ENCODE assay signal across 43 cellular contexts in genomic region chr11:48366365-48366764, GRCh38. TPM values are rescaled to one million over a fixed set of nuclear protein-coding genes. Genes with fewer than 3 reads are reported as not detected.
"Had no signal": no experiment of that assay in that cellular context is flagged by ENCODE, and none has a peak within 500 bp of the region (broad histone marks: within the 10 kb centered on the region; RNA-seq: fewer than 3 reads in every experiment).

Gene OR4C5 (minus strand): TSS chr11:48366465. CDS start chr11:48366465, 0 bp downstream.

- H3K4me3 ChIP-seq: adrenal gland, ascending aorta, body of pancreas, breast epithelium, cardiac muscle cell had no signal

- H3K9me3 ChIP-seq: adrenal gland, ascending aorta, body of pancreas, breast epithelium had no signal

- ATAC-seq: activated naive CD4-positive, alpha-beta T cell treated with anti-CD3 and anti-CD28 coated beads, Interleukin-2, amount 50 U/mL, for 72 hours; activated naive CD8-positive, alpha-beta T cell treated with anti-CD3 and anti-CD28 coated beads, Interleukin-2, amount 50 U/mL, for 24 hours; activated T-cell treated with anti-CD3 and anti-CD28 coated beads, Interleukin-2, amount 50 U/mL, for 4 hours; activated T-cell treated with anti-CD3 and anti-CD28 coated beads, Interleukin-2, amount 50 U/mL, for 72 hours; activated T-helper 17 cell treated with anti-CD3 and anti-CD28 coated beads, Interleukin-2, amount 50 U/mL, for 72 hours; body of pancreas had no signal

- H3K9me3 Mint-ChIP-seq: activated naive CD4-positive, alpha-beta T cell treated with anti-CD3 and anti-CD28 coated beads for 36 hours; activated naive CD4-positive, alpha-beta T cell treated with anti-CD3 and anti-CD28 coated beads, Interleukin-2, amount 10 ng/mL, durations not matched to agents 7 days and 5 days; activated naive CD4-positive, alpha-beta T cell treated with anti-CD3 and anti-CD28 coated beads, Interleukin-2, amount 50 U/mL, for 24 hours; activated naive CD4-positive, alpha-beta T cell treated with anti-CD3 and anti-CD28 coated beads, Interleukin-2, amount 50 U/mL, for 72 hours; activated naive CD8-positive, alpha-beta T cell treated with anti-CD3 and anti-CD28 coated beads, Interleukin-2, amount 10 ng/mL, durations not matched to agents 7 days and 5 days; activated T-cell treated with anti-CD3 and anti-CD28 coated beads, Interleukin-2, amount 50 U/mL, for 24 hours; activated T-cell treated with anti-CD3 and anti-CD28 coated beads, Interleukin-2, amount 50 U/mL, for 4 hours; activated T-helper 1 cell treated with anti-CD3 and anti-CD28 coated beads, Interleukin-12 subunit alpha, Interleukin-12 subunit beta, Interleukin-2, Interleukin-4 antibody, amounts not matched to agents 30 ng/mL and 10 ng/mL and 1 ng/mL, durations not matched to agents 14 hours and 24 hours and 36 hours; activated T-helper 2 cell treated with anti-CD3 and anti-CD28 coated beads, Interferon-gamma antibody, Interleukin-2, Interleukin-4, amounts not matched to agents 10 μg/mL and 5 μg/mL and 100 μg/mL, durations not matched to agents 14 hours and 24 hours and 36 hours; central memory CD8-positive, alpha-beta T cell had no signal

- H3K27me3 ChIP-seq: adrenal gland, ascending aorta, body of pancreas, brain microvascular endothelial cell, breast epithelium, cardiac muscle cell had no signal

- H3K27ac ChIP-seq: adrenal gland, ascending aorta, body of pancreas, brain microvascular endothelial cell, breast epithelium, cardiac muscle cell had no signal

- H3K36me3 ChIP-seq: adrenal gland, ascending aorta, brain microvascular endothelial cell, breast epithelium, cardiac muscle cell had no signal

- H3K27ac Mint-ChIP-seq: activated naive CD4-positive, alpha-beta T cell treated with anti-CD3 and anti-CD28 coated beads for 36 hours; activated naive CD4-positive, alpha-beta T cell treated with anti-CD3 and anti-CD28 coated beads, Interleukin-2, amount 10 ng/mL, durations not matched to agents 7 days and 5 days; activated naive CD4-positive, alpha-beta T cell treated with anti-CD3 and anti-CD28 coated beads, Interleukin-2, amount 50 U/mL, for 24 hours; activated naive CD4-positive, alpha-beta T cell treated with anti-CD3 and anti-CD28 coated beads, Interleukin-2, amount 50 U/mL, for 72 hours; activated naive CD8-positive, alpha-beta T cell; activated naive CD8-positive, alpha-beta T cell treated with anti-CD3 and anti-CD28 coated beads for 36 hours; activated naive CD8-positive, alpha-beta T cell treated with anti-CD3 and anti-CD28 coated beads, Interleukin-2, amount 10 ng/mL, durations not matched to agents 7 days and 5 days; activated naive CD8-positive, alpha-beta T cell treated with anti-CD3 and anti-CD28 coated beads, Interleukin-2, amount 50 U/mL, for 24 hours; activated T-cell treated with anti-CD3 and anti-CD28 coated beads, Interleukin-2, amount 50 U/mL, for 24 hours; activated T-cell treated with anti-CD3 and anti-CD28 coated beads, Interleukin-2, amount 50 U/mL, for 72 hours; activated T-helper 1 cell treated with anti-CD3 and anti-CD28 coated beads, Interleukin-12 subunit alpha, Interleukin-12 subunit beta, Interleukin-2, Interleukin-4 antibody, amounts not matched to agents 30 ng/mL and 10 ng/mL and 1 ng/mL, durations not matched to agents 14 hours and 24 hours and 36 hours; activated T-helper 17 cell treated with anti-CD3 and anti-CD28 coated beads, Interleukin-2, amount 50 U/mL, for 72 hours; activated T-helper 2 cell treated with anti-CD3 and anti-CD28 coated beads, Interferon-gamma antibody, Interleukin-2, Interleukin-4, amounts not matched to agents 10 μg/mL and 5 μg/mL and 100 μg/mL, durations not matched to agents 14 hours and 24 hours and 36 hours; brain had no signal

- H3K27me3 Mint-ChIP-seq: activated naive CD4-positive, alpha-beta T cell treated with anti-CD3 and anti-CD28 coated beads, Interleukin-2, amount 10 ng/mL, durations not matched to agents 7 days and 5 days; activated naive CD4-positive, alpha-beta T cell treated with anti-CD3 and anti-CD28 coated beads, Interleukin-2, amount 50 U/mL, for 24 hours; activated naive CD8-positive, alpha-beta T cell; activated naive CD8-positive, alpha-beta T cell treated with anti-CD3 and anti-CD28 coated beads for 36 hours; activated naive CD8-positive, alpha-beta T cell treated with anti-CD3 and anti-CD28 coated beads, Interleukin-2, amount 10 ng/mL, durations not matched to agents 7 days and 5 days; activated naive CD8-positive, alpha-beta T cell treated with anti-CD3 and anti-CD28 coated beads, Interleukin-2, amount 50 U/mL, for 24 hours; activated T-cell treated with anti-CD3 and anti-CD28 coated beads, Interleukin-2, amount 50 U/mL, for 24 hours; central memory CD8-positive, alpha-beta T cell had no signal

- H3K4me3 Mint-ChIP-seq: activated naive CD4-positive, alpha-beta T cell treated with anti-CD3 and anti-CD28 coated beads for 36 hours; activated naive CD4-positive, alpha-beta T cell treated with anti-CD3 and anti-CD28 coated beads, Interleukin-2, amount 10 ng/mL, durations not matched to agents 7 days and 5 days; activated naive CD4-positive, alpha-beta T cell treated with anti-CD3 and anti-CD28 coated beads, Interleukin-2, amount 50 U/mL, for 24 hours; activated naive CD8-positive, alpha-beta T cell; activated naive CD8-positive, alpha-beta T cell treated with anti-CD3 and anti-CD28 coated beads for 36 hours; activated naive CD8-positive, alpha-beta T cell treated with anti-CD3 and anti-CD28 coated beads, Interleukin-2, amount 10 ng/mL, durations not matched to agents 7 days and 5 days; activated naive CD8-positive, alpha-beta T cell treated with anti-CD3 and anti-CD28 coated beads, Interleukin-2, amount 50 U/mL, for 24 hours; activated T-cell treated with anti-CD3 and anti-CD28 coated beads, Interleukin-2, amount 50 U/mL, for 24 hours; activated T-cell treated with anti-CD3 and anti-CD28 coated beads, Interleukin-2, amount 50 U/mL, for 4 hours; activated T-cell treated with anti-CD3 and anti-CD28 coated beads, Interleukin-2, amount 50 U/mL, for 72 hours; activated T-helper 1 cell treated with anti-CD3 and anti-CD28 coated beads, Interleukin-12 subunit alpha, Interleukin-12 subunit beta, Interleukin-2, Interleukin-4 antibody, amounts not matched to agents 30 ng/mL and 10 ng/mL and 1 ng/mL, durations not matched to agents 14 hours and 24 hours and 36 hours; activated T-helper 17 cell treated with anti-CD3 and anti-CD28 coated beads, Interleukin-2, amount 50 U/mL, for 72 hours; brain; central memory CD8-positive, alpha-beta T cell had no signal

- DNase-seq: activated effector memory CD4-positive, alpha-beta T cell treated with anti-CD3 and anti-CD28 coated beads, Interleukin-2, amount 50 U/mL, for 16 hours; activated effector memory CD4-positive, alpha-beta T cell treated with Interleukin-2 at 50 U/mL for 16 hours; activated gamma-delta T cell; activated gamma-delta T cell treated with Interleukin-2 at 50 U/mL for 16 hours; activated naive CD4-positive, alpha-beta T cell; activated naive CD4-positive, alpha-beta T cell treated with anti-CD3 and anti-CD28 coated beads for 36 hours; activated naive CD4-positive, alpha-beta T cell treated with anti-CD3 and anti-CD28 coated beads, Interleukin-2, amount 10 ng/mL, durations not matched to agents 7 days and 5 days; activated naive CD4-positive, alpha-beta T cell treated with anti-CD3 and anti-CD28 coated beads, Interleukin-2, amount 50 U/mL, for 16 hours; activated naive CD4-positive, alpha-beta T cell treated with Interleukin-2 at 50 U/mL for 16 hours; activated naive CD8-positive, alpha-beta T cell treated with anti-CD3 and anti-CD28 coated beads for 36 hours; activated naive CD8-positive, alpha-beta T cell treated with anti-CD3 and anti-CD28 coated beads, Interleukin-2, amount 10 ng/mL, durations not matched to agents 7 days and 5 days; activated naive CD8-positive, alpha-beta T cell treated with anti-CD3 and anti-CD28 coated beads, Interleukin-2, amount 50 U/mL, for 24 hours; activated T-cell treated with anti-CD3 and anti-CD28 coated beads, Interleukin-2, amount 50 U/mL, for 24 hours; activated T-cell treated with anti-CD3 and anti-CD28 coated beads, Interleukin-2, amount 50 U/mL, for 4 hours; activated T-cell treated with anti-CD3 and anti-CD28 coated beads, Interleukin-2, amount 50 U/mL, for 48 hours; activated T-cell treated with anti-CD3 and anti-CD28 coated beads, Interleukin-2, amount 50 U/mL, for 72 hours; adrenal gland; amniotic stem cell; amygdala; anterior cingulate cortex; aorta; body of pancreas; brain microvascular endothelial cell; caudate nucleus; central memory CD4-positive, alpha-beta T cell; cerebellar nuclear complex had no signal

- H3K4me1 ChIP-seq: adrenal gland, ascending aorta, body of pancreas, breast epithelium had no signal

- H3K4me1 Mint-ChIP-seq: activated naive CD4-positive, alpha-beta T cell treated with anti-CD3 and anti-CD28 coated beads, Interleukin-2, amount 10 ng/mL, durations not matched to agents 7 days and 5 days; activated naive CD4-positive, alpha-beta T cell treated with anti-CD3 and anti-CD28 coated beads, Interleukin-2, amount 50 U/mL, for 24 hours; activated naive CD8-positive, alpha-beta T cell treated with anti-CD3 and anti-CD28 coated beads for 36 hours; activated naive CD8-positive, alpha-beta T cell treated with anti-CD3 and anti-CD28 coated beads, Interleukin-2, amount 10 ng/mL, durations not matched to agents 7 days and 5 days; activated naive CD8-positive, alpha-beta T cell treated with anti-CD3 and anti-CD28 coated beads, Interleukin-2, amount 50 U/mL, for 24 hours; activated T-helper 17 cell treated with anti-CD3 and anti-CD28 coated beads, Interleukin-2, amount 50 U/mL, for 72 hours; brain; central memory CD8-positive, alpha-beta T cell had no signal

- FAIRE-seq: bronchial epithelial cell, colon had no signal

- H3K36me3 Mint-ChIP-seq: activated naive CD4-positive, alpha-beta T cell treated with anti-CD3 and anti-CD28 coated beads, Interleukin-2, amount 10 ng/mL, durations not matched to agents 7 days and 5 days; activated naive CD4-positive, alpha-beta T cell treated with anti-CD3 and anti-CD28 coated beads, Interleukin-2, amount 50 U/mL, for 24 hours; activated naive CD4-positive, alpha-beta T cell treated with anti-CD3 and anti-CD28 coated beads, Interleukin-2, amount 50 U/mL, for 72 hours; activated naive CD8-positive, alpha-beta T cell; activated naive CD8-positive, alpha-beta T cell treated with anti-CD3 and anti-CD28 coated beads for 36 hours; activated naive CD8-positive, alpha-beta T cell treated with anti-CD3 and anti-CD28 coated beads, Interleukin-2, amount 10 ng/mL, durations not matched to agents 7 days and 5 days; brain had no signal

RNA-seq across cellular contexts. Expression of gene OR4C5, which starts in this region (rescaled TPM):
- total RNA-seq: activated naive CD4-positive, alpha-beta T cell treated with anti-CD3 and anti-CD28 coated beads for 36 hours; activated naive CD4-positive, alpha-beta T cell treated with anti-CD3 and anti-CD28 coated beads, Interleukin-2, amount 50 U/mL, for 72 hours; activated naive CD8-positive, alpha-beta T cell treated with anti-CD3 and anti-CD28 coated beads for 36 hours; activated naive CD8-positive, alpha-beta T cell treated with anti-CD3 and anti-CD28 coated beads, Interleukin-2, amount 10 ng/mL, durations not matched to agents 7 days and 5 days; activated T-cell treated with anti-CD3 and anti-CD28 coated beads, Interleukin-2, amount 50 U/mL, for 4 hours; activated T-cell treated with anti-CD3 and anti-CD28 coated beads, Interleukin-2, amount 50 U/mL, for 72 hours; activated T-helper 1 cell treated with anti-CD3 and anti-CD28 coated beads, Interleukin-12 subunit alpha, Interleukin-12 subunit beta, Interleukin-2, Interleukin-4 antibody, amounts not matched to agents 30 ng/mL and 10 ng/mL and 1 ng/mL, durations not matched to agents 14 hours and 24 hours and 36 hours; activated T-helper 17 cell treated with anti-CD3 and anti-CD28 coated beads, Interleukin-2, amount 50 U/mL, for 72 hours; activated T-helper 2 cell treated with anti-CD3 and anti-CD28 coated beads, Interferon-gamma antibody, Interleukin-2, Interleukin-4, amounts not matched to agents 10 μg/mL and 5 μg/mL and 100 μg/mL, durations not matched to agents 14 hours and 24 hours and 36 hours; adrenal gland; aorta; ascending aorta; body of pancreas; breast epithelium; bronchial epithelial cell; cardiac muscle cell; cardiac septum; cerebellum; chondrocyte had no signal
- polyA plus RNA-seq: adipose tissue, adrenal gland, aorta, cardiac muscle cell had no signal
